Comparison of ENCODE assay signal across 1 cellular context in the genomic region with DNA sequence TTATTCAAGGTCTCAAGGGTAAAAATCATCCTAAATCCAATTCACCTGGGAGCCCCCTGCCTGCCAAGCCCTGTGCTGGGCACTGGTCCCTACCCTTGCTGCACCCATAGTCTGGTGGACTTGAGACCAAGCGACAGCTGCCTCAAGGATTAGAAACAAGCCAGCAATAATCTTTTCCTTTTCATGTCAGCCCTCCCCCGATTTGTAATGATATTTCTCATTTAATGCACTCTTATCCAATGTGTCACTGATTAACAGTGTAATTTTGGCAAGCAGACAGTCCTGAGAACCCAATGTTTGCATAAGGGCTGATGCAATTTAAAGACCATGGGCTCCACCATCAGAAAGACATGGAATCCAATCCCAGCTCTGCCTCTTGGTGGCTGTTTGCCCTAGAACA.
TF ChIP-seq lines count a peak whose summit lies in the region.

No MANE protein-coding gene starts in this region.

TF ChIP-seq in GM23338, 12 proteins besides CTCF, POLR2A, EP300 and RAD21 (continued from another document):
- TF ChIP-seq ZNF331 (CRISPR knock-in tag; IDR thresholded peaks at IDR 0.05; ENCODE audit: low read depth) (no peak), POLR2AphosphoS5 (IDR thresholded peaks at IDR 0.05; ENCODE audit: low read depth) (no peak), ZNF114 (CRISPR knock-in tag; IDR thresholded peaks at IDR 0.05) (no peak), NANOG (IDR thresholded peaks at IDR 0.05; ENCODE audit: borderline replicate concordance) (no peak), EZH2 (IDR thresholded peaks at IDR 0.05; ENCODE audit: low read depth, unreplicated experiment) (no peak), EZH2phosphoT487 (IDR thresholded peaks at IDR 0.05; ENCODE audit: unreplicated experiment) (no peak), CREB1 (CRISPR knock-in tag; IDR thresholded peaks at IDR 0.05; ENCODE audit: low read depth) (no peak)
- TF ChIP-seq, protein P1, sequence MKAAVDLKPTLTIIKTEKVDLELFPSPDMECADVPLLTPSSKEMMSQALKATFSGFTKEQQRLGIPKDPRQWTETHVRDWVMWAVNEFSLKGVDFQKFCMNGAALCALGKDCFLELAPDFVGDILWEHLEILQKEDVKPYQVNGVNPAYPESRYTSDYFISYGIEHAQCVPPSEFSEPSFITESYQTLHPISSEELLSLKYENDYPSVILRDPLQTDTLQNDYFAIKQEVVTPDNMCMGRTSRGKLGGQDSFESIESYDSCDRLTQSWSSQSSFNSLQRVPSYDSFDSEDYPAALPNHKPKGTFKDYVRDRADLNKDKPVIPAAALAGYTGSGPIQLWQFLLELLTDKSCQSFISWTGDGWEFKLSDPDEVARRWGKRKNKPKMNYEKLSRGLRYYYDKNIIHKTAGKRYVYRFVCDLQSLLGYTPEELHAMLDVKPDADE (IDR thresholded peaks at IDR 0.05), result no peak
- TF ChIP-seq, protein P2, sequence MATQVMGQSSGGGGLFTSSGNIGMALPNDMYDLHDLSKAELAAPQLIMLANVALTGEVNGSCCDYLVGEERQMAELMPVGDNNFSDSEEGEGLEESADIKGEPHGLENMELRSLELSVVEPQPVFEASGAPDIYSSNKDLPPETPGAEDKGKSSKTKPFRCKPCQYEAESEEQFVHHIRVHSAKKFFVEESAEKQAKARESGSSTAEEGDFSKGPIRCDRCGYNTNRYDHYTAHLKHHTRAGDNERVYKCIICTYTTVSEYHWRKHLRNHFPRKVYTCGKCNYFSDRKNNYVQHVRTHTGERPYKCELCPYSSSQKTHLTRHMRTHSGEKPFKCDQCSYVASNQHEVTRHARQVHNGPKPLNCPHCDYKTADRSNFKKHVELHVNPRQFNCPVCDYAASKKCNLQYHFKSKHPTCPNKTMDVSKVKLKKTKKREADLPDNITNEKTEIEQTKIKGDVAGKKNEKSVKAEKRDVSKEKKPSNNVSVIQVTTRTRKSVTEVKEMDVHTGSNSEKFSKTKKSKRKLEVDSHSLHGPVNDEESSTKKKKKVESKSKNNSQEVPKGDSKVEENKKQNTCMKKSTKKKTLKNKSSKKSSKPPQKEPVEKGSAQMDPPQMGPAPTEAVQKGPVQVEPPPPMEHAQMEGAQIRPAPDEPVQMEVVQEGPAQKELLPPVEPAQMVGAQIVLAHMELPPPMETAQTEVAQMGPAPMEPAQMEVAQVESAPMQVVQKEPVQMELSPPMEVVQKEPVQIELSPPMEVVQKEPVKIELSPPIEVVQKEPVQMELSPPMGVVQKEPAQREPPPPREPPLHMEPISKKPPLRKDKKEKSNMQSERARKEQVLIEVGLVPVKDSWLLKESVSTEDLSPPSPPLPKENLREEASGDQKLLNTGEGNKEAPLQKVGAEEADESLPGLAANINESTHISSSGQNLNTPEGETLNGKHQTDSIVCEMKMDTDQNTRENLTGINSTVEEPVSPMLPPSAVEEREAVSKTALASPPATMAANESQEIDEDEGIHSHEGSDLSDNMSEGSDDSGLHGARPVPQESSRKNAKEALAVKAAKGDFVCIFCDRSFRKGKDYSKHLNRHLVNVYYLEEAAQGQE (IDR thresholded peaks at IDR 0.05; ENCODE audit: unreplicated experiment), result no peak
